Comparison of ENCODE assay signal across 8 cellular contexts in genomic region chr13:107866007-107866665, GRCh38.
DNase-seq lines count a peak whose midpoint lies in the region; ATAC-seq and TF ChIP-seq lines count a peak whose summit lies in the region.

No MANE protein-coding gene starts in this region.

- H3K4me3 Mint-ChIP-seq in CD8-positive, alpha-beta memory T cell = no peak overlapping the region

- peaks cover 0 to 7% (median 0%) of the 10 kb centered on the region in 3 donors for H3K4me1 Mint-ChIP-seq in CD8-positive, alpha-beta memory T cell

- H3K27ac ChIP-seq in heart left ventricle (no peak overlapping the region), stomach (no peak overlapping the region)
- no peak overlapping the region for H3K27ac ChIP-seq in CD8-positive, alpha-beta memory T cell (ENCODE audit: low read depth, low read length)

- no peaks in the 10 kb centered on the region for H3K36me3 Mint-ChIP-seq in CD8-positive, alpha-beta memory T cell

- TF ChIP-seq POLR2A in heart left ventricle (IDR thresholded peaks at IDR 0.05) (no peak), stomach (IDR thresholded peaks at IDR 0.05) (no peak)

- peaks cover 4 to 18% (median 9%) of the 10 kb centered on the region in 5 donors for H3K9me3 Mint-ChIP-seq in CD8-positive, alpha-beta memory T cell

- intact Hi-C loops in heart left ventricle (cut with DNase I) (loop anchor here in 4 of 10 donors (5.0 to 10.0 kb wide), 2 partner anchors 651 to 654 kb away; no protein-coding TSS in a partner anchor), Right ventricle myocardium superior (cut with DNase I) (no loop called here), stomach (cut with DNase I; ENCODE audit: low total_unique reads) (no loop called here)

- TF ChIP-seq CTCF in heart left ventricle (IDR thresholded peaks at IDR 0.05) = no peak
- TF ChIP-seq CTCF in stomach (IDR thresholded peaks at IDR 0.05) = no peak

- H3K27ac Mint-ChIP-seq in CD8-positive, alpha-beta memory T cell = no peak overlapping the region

- H3K27me3 ChIP-seq in heart left ventricle (peaks cover 19 to 61% (median 34%) of the 10 kb centered on the region in 9 donors), adipocyte (replicated peaks; ENCODE audit: control insufficient read depth, insufficient read depth, low read length) (peaks cover 34% of the 10 kb centered on the region), stomach (peaks cover 0 to 60% (median 31%) of the 10 kb centered on the region in 3 donors)
- H3K27me3 ChIP-seq in CD8-positive, alpha-beta memory T cell (ENCODE audit: insufficient read depth, low read length, poor library complexity, severe bottlenecking) = no peaks in the 10 kb centered on the region

- peaks cover 0 to 28% (median 6%) of the 10 kb centered on the region in 12 donors for H3K4me1 ChIP-seq in heart left ventricle
- H3K4me1 ChIP-seq in adipocyte (ENCODE audit: control insufficient read depth, insufficient read depth, low read length) = peaks cover 9% of the 10 kb centered on the region
- peaks cover 17 to 38% (median 34%) of the 10 kb centered on the region in 4 donors for H3K4me1 ChIP-seq in stomach
- H3K4me1 ChIP-seq in CD8-positive, alpha-beta memory T cell (ENCODE audit: insufficient read depth, low read length) = no peaks in the 10 kb centered on the region

- H3K36me3 ChIP-seq in heart left ventricle (no peaks in the 10 kb centered on the region), adipocyte (ENCODE audit: control insufficient read depth, insufficient read depth, low read length, severe bottlenecking) (no peaks in the 10 kb centered on the region), stomach (no peaks in the 10 kb centered on the region)
- H3K36me3 ChIP-seq in CD8-positive, alpha-beta memory T cell (ENCODE audit: insufficient read depth, low read length) = no peaks in the 10 kb centered on the region

- DNase-seq in heart left ventricle (no peak), Right ventricle myocardium superior (no peak), adipocyte (ENCODE audit: low read depth) (peak; percentile 66), stomach (no peak)
- no peak for DNase-seq in CD8-positive, alpha-beta memory T cell

- ATAC-seq in heart left ventricle (peak in 1 of 4 donors; percentile 48), Right ventricle myocardium superior (ENCODE audit: poor library complexity) (no peak), GM18517 (IDR thresholded peaks at IDR 0.05; ENCODE audit: unreplicated experiment) (no peak), GM19467 (IDR thresholded peaks at IDR 0.05; ENCODE audit: unreplicated experiment) (no peak)

- CTCF ChIA-PET in CD8-positive, alpha-beta memory T cell (lab: Charles Lee) = no interaction called here

- TF ChIP-seq EP300 in stomach (IDR thresholded peaks at IDR 0.05) = no peak

- POLR2A ChIA-PET in CD8-positive, alpha-beta memory T cell (lab: Charles Lee) = no interaction called here

- 0 to 1% (median 1%) methylated on average over 14 to 51 of the region's 51 CpGs for WGBS in heart left ventricle, 4 donors
- 0 to 4% (median 1%) methylated on average over 33 to 51 of the region's 51 CpGs for WGBS in stomach, 5 donors

- peaks cover 11 to 44% of the 10 kb centered on the region in 2 donors for H3K27me3 Mint-ChIP-seq in CD8-positive, alpha-beta memory T cell

- no peaks in the 10 kb centered on the region for H3K9me3 ChIP-seq in heart left ventricle
- H3K9me3 ChIP-seq in adipocyte (ENCODE audit: control insufficient read depth, low read length) = no peaks in the 10 kb centered on the region
- H3K9me3 ChIP-seq in iPS-18c (ENCODE audit: control insufficient read depth, insufficient read depth, low read length) = no peaks in the 10 kb centered on the region
- peaks cover 0 to 3% (median 0%) of the 10 kb centered on the region in 4 donors for H3K9me3 ChIP-seq in stomach
- no peaks in the 10 kb centered on the region for H3K9me3 ChIP-seq in CD8-positive, alpha-beta memory T cell (ENCODE audit: low read length)

- H3K9ac ChIP-seq in adipocyte (ENCODE audit: low read length) = peak overlapping the region; percentile 19

- H3K4me3 ChIP-seq in heart left ventricle (peak overlapping the region in 11 of 12 donors; percentile 6 to 58 (median 41)), adipocyte (ENCODE audit: low read length) (peak overlapping the region; percentile 80), iPS-18c (ENCODE audit: insufficient read depth, low read depth, low read length) (peak overlapping the region; percentile 81), stomach (peak overlapping the region; percentile 38 to 62 (median 48))
- H3K4me3 ChIP-seq in CD8-positive, alpha-beta memory T cell (ENCODE audit: low read length) = no peak overlapping the region
